8 cellular contexts compared by ENCODE assay signal in genomic region chr3:184811999-184812844, GRCh38.
DNase-seq lines count a peak whose midpoint lies in the region; ATAC-seq lines count a peak whose summit lies in the region.

A gene with protein sequence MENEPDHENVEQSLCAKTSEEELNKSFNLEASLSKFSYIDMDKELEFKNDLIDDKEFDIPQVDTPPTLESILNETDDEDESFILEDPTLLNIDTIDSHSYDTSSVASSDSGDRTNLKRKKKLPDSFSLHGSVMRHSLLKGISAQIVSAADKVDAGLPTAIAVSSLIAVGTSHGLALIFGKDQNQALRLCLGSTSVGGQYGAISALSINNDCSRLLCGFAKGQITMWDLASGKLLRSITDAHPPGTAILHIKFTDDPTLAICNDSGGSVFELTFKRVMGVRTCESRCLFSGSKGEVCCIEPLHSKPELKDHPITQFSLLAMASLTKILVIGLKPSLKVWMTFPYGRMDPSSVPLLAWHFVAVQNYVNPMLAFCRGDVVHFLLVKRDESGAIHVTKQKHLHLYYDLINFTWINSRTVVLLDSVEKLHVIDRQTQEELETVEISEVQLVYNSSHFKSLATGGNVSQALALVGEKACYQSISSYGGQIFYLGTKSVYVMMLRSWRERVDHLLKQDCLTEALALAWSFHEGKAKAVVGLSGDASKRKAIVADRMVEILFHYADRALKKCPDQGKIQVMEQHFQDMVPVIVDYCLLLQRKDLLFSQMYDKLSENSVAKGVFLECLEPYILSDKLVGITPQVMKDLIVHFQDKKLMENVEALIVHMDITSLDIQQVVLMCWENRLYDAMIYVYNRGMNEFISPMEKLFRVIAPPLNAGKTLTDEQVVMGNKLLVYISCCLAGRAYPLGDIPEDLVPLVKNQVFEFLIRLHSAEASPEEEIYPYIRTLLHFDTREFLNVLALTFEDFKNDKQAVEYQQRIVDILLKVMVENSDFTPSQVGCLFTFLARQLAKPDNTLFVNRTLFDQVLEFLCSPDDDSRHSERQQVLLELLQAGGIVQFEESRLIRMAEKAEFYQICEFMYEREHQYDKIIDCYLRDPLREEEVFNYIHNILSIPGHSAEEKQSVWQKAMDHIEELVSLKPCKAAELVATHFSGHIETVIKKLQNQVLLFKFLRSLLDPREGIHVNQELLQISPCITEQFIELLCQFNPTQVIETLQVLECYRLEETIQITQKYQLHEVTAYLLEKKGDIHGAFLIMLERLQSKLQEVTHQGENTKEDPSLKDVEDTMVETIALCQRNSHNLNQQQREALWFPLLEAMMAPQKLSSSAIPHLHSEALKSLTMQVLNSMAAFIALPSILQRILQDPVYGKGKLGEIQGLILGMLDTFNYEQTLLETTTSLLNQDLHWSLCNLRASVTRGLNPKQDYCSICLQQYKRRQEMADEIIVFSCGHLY (N-terminal part only) (plus strand): TSS chr3:184812166. CDS start chr3:184824633, 12,467 bp downstream.

- H3K36me3 ChIP-seq in BLaER1 treated with 17β-estradiol and CSF1 and Interleukin-3, amounts not matched to agents 10 nM and 100 nM, result peaks cover 4 to 16% (median 13%) of the 10 kb centered on the region in 11 experiments; a peak in 17 of 22 replicates

- DNase-seq in GM19240 (ENCODE audit: insufficient read length, low spot score) (peak; percentile 84), NCI-H524 treated with DMSO at 0.1 percent for 48 hours (lab: John Stamatoyannopoulos, UW) (peak; percentile 90), cortex of kidney (lab: John Stamatoyannopoulos, UW) (peak; percentile 42), left kidney (ENCODE audit: low read depth, low spot score) (peak; percentile 99)
- DNase-seq in activated CD4-positive, alpha-beta T cell treated with anti-CD3 and anti-CD28 coated beads for 48 hours, result peak; percentile 98
- peak; percentile 96 to 98 for DNase-seq in stimulated activated CD4-positive, alpha-beta T cell treated with anti-CD3 and anti-CD28 coated beads, Interleukin-2, amount 100 ng/mL, for 24 hours

- peak; percentile 91 for ATAC-seq in HG03460 (IDR thresholded peaks at IDR 0.05; ENCODE audit: unreplicated experiment)

- peak within 1 kb of the TSS; percentile 65 to 91 (median 77) for H3K27ac ChIP-seq in BLaER1 treated with 17β-estradiol and CSF1 and Interleukin-3, amounts not matched to agents 10 nM and 100 nM

- H3K9me3 ChIP-seq in BLaER1 treated with 17β-estradiol and CSF1 and Interleukin-3, amounts not matched to agents 10 nM and 100 nM (replicated peaks in 1 of 11), result no peaks in the 10 kb centered on the region

- H3K27me3 ChIP-seq in BLaER1 treated with 17β-estradiol and CSF1 and Interleukin-3, amounts not matched to agents 10 nM and 100 nM, result no peaks in the 10 kb centered on the region

- peaks cover 21 to 62% (median 30%) of the 10 kb centered on the region in 10 experiments for H3K4me1 ChIP-seq in BLaER1 treated with 17β-estradiol and CSF1 and Interleukin-3, amounts not matched to agents 10 nM and 100 nM

- H3K4me3 ChIP-seq in BLaER1 treated with 17β-estradiol and CSF1 and Interleukin-3, amounts not matched to agents 10 nM and 100 nM, result peak within 1 kb of the TSS; percentile 73 to 96 (median 88)

- H4K20me1 ChIP-seq in BLaER1 treated with 17β-estradiol and CSF1 and Interleukin-3, amounts not matched to agents 10 nM and 100 nM, result peaks cover 0 to 24% (median 0%) of the 10 kb centered on the region in 11 experiments; a peak in 7 of 22 replicates

- H3K9ac ChIP-seq in BLaER1 treated with 17β-estradiol and CSF1 and Interleukin-3, amounts not matched to agents 10 nM and 100 nM, result peak within 1 kb of the TSS; percentile 75 to 92 (median 86)

- H3K4me2 ChIP-seq in BLaER1 treated with 17β-estradiol and CSF1 and Interleukin-3, amounts not matched to agents 10 nM and 100 nM, result peak within 1 kb of the TSS; percentile 94 to 100 (median 99)

Comparison
In these comparisons a context has a peak if more than half of its experiments do, and no peak if none do; other contexts are left out.
1. Peak in every context shown above with its lines: DNase-seq, ATAC-seq, H3K4me3 ChIP-seq and H3K27ac ChIP-seq.
2. DNase-seq: peak in every context shown above with its lines; median percentile 99 in left kidney; 98 in activated CD4-positive, alpha-beta T cell treated with anti-CD3 and anti-CD28 coated beads for 48 hours; 97 in stimulated activated CD4-positive, alpha-beta T cell treated with anti-CD3 and anti-CD28 coated beads, Interleukin-2, amount 100 ng/mL, for 24 hours; 90 in NCI-H524 treated with DMSO at 0.1 percent for 48 hours; 84 in GM19240; 42 in cortex of kidney.